Comparison of ENCODE assay signal across 27 cellular contexts in genomic region chr1:204370176-204370575, GRCh38.
"Had no signal": no experiment of that assay in that cellular context is flagged by ENCODE, and none has a peak within 500 bp of the region (broad histone marks: within the 10 kb centered on the region; RNA-seq: fewer than 3 reads in every experiment).

No MANE protein-coding gene starts in this region.

- H3K4me3 ChIP-seq: SJCRH30 had no signal

- DNase-seq: activated CD4-positive, alpha-beta T cell treated with anti-CD3 and anti-CD28 coated beads for 48 hours; activated CD4-positive, alpha-beta T cell treated with anti-CD3 and anti-CD28 coated beads, Interleukin-2, amount 50 U/mL, for 4 hours; activated CD4-positive, CD25-positive, alpha-beta regulatory T cell treated with anti-CD3 and anti-CD28 coated beads, Interleukin-2, amount 50 U/mL, for 72 hours; activated CD8-positive, alpha-beta memory T cell treated with anti-CD3 and anti-CD28 coated beads, Interleukin-2, amount 50 U/mL, for 48 hours; activated CD8-positive, alpha-beta T cell treated with anti-CD3 and anti-CD28 coated beads, Interleukin-2, amount 10 ng/mL, durations not matched to agents 7 days and 5 days; activated effector memory CD4-positive, alpha-beta T cell treated with anti-CD3 and anti-CD28 coated beads, Interleukin-2, amount 50 U/mL, for 16 hours; activated naive CD4-positive, alpha-beta T cell treated with Interleukin-2 at 50 U/mL for 16 hours; activated naive CD8-positive, alpha-beta T cell treated with anti-CD3 and anti-CD28 coated beads, Interleukin-2, amount 50 U/mL, for 24 hours; activated T-cell treated with anti-CD3 and anti-CD28 coated beads, Interleukin-2, amount 50 U/mL, for 1 hour; amniotic stem cell; KG1; NCI-H1092; NCI-H1417; NCI-H1930; NCI-H2171; NCI-H226; NCI-H510A; NCI-H526 treated with DMSO at 0.1 percent for 48 hours; NCI-H82; OCI-M1; RPMI8226; SJCRH30; SK-N-SH; T-helper 1 cell had no signal

- H3K27ac ChIP-seq: SJCRH30 had no signal

- ATAC-seq: activated CD8-positive, alpha-beta T cell treated with anti-CD3 and anti-CD28 coated beads, Interleukin-2, amount 10 ng/mL, durations not matched to agents 7 days and 5 days; activated naive CD4-positive, alpha-beta T cell treated with anti-CD3 and anti-CD28 coated beads, Interleukin-2, amount 50 U/mL, for 72 hours; activated naive CD8-positive, alpha-beta T cell treated with anti-CD3 and anti-CD28 coated beads, Interleukin-2, amount 50 U/mL, for 24 hours; Panc1; Right ventricle myocardium inferior had no signal

- H3K9me3 ChIP-seq: SJCRH30, SK-N-SH had no signal

- H3K36me3 ChIP-seq: SJCRH30 had no signal
